In the genomic region with DNA sequence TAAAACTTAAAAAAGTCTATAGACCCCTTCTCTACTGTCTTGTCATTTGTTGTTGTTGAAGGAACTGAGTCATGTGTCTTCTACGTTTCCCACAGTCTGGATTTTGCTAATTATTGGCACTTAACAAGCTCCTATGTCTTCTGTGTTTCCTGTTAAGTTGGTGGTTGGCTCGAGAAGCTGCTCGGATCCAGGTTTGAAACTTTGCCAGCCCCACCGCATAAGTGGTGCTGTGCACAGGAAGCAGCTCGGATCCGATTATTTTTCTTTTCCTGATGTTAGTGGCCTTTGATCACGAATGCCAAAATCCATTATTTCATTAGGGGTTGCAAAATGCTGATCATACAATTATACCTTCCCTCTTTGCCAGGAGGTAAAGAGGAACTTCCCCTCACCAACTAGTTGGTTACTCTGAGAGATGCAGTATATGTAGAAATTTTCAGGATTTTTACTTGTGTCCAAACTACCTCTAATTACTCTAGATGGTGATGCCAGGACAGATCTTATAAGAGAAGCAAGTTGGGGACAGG, we compare ENCODE assay signal across 25 cellular contexts.
A peak's percentile ranks its signal among the peaks of the same experiment; 100 is the strongest.
DNase-seq lines count a peak whose midpoint lies in the region; ATAC-seq, FAIRE-seq and TF ChIP-seq lines count a peak whose summit lies in the region.
"Had no signal": no experiment of that assay in that cellular context is flagged by ENCODE, and none has a peak within 500 bp of the region (broad histone marks: within the 10 kb centered on the region; RNA-seq: fewer than 3 reads in every experiment).

No MANE protein-coding gene starts in this region.

- WGBS in SK-N-SH (ENCODE audit: low lambda C conversion rate): 9% methylated on average over 7 of the region's 7 CpGs

- H3K79me2 ChIP-seq in SK-N-SH (ENCODE audit: insufficient read depth) (no peaks in the 10 kb centered on the region), PC-3 (ENCODE audit: low read length) (no peaks in the 10 kb centered on the region)

- no peak for TF ChIP-seq RAD21 in SK-N-SH (IDR thresholded peaks at IDR 0.05; ENCODE audit: low read length)

- no peaks in the 10 kb centered on the region for H3K27me3 ChIP-seq in SK-N-SH (ENCODE audit: insufficient read depth)
- H3K27me3 ChIP-seq in PC-3 (ENCODE audit: low read length): peaks cover 35% of the 10 kb centered on the region

- H4K20me1 ChIP-seq in SK-N-SH (ENCODE audit: insufficient read depth) (no peaks in the 10 kb centered on the region), PC-3 (ENCODE audit: low read length) (no peaks in the 10 kb centered on the region)

- FAIRE-seq in GM19239 (lab: Jason Lieb, UNC): peak; percentile 37
- FAIRE-seq: bronchial epithelial cell, H1, small intestine had no signal

- no peak for TF ChIP-seq CTCF in AG04449 (IDR thresholded peaks at IDR 0.05; ENCODE audit: insufficient read depth, low read length, missing control alignments)
- no peak for TF ChIP-seq CTCF in SK-N-SH (IDR thresholded peaks at IDR 0.05)
- TF ChIP-seq CTCF in PC-3 (conservative IDR thresholded peaks at IDR 0.05; ENCODE audit: low read depth, low read length): no peak

- H3K4me1 Mint-ChIP-seq in activated T-helper 17 cell treated with anti-CD3 and anti-CD28 coated beads, Interleukin-2, amount 50 U/mL, for 72 hours: no peaks in the 10 kb centered on the region
- H3K4me1 Mint-ChIP-seq: activated B cell treated with CpG ODN at 0.5 μM for 24 hours; activated naive CD8-positive, alpha-beta T cell treated with anti-CD3 and anti-CD28 coated beads, Interleukin-2, amount 50 U/mL, for 24 hours; B cell had no signal

- intact Hi-C loops in PC-3 (cut with micrococcal nuclease): no loop called here

- H2AFZ ChIP-seq in SK-N-SH (ENCODE audit: low read depth): no peak overlapping the region
- no peak overlapping the region for H2AFZ ChIP-seq in PC-3 (ENCODE audit: low read length)

- TF ChIP-seq EP300 in SK-N-SH (IDR thresholded peaks at IDR 0.05; ENCODE audit: borderline replicate concordance in 1 of 2, low read depth in 1 of 2, low read length in 1 of 2): no peak

- H3K9ac ChIP-seq in SK-N-SH (no peak overlapping the region), PC-3 (ENCODE audit: low read length) (no peak overlapping the region)

- no peak overlapping the region for H3K4me3 ChIP-seq in AG04449 (ENCODE audit: low read depth, low read length)
- no peak overlapping the region for H3K4me3 ChIP-seq in SK-N-SH (ENCODE audit: low read depth in 2 of 2, low read length in 1 of 2)
- no peak overlapping the region for H3K4me3 ChIP-seq in PC-3 (ENCODE audit: low read length)
- H3K4me3 ChIP-seq: lung had no signal

- CTCF ChIA-PET in AG04449 (lab: Yijun Ruan, JAX) (no interaction called here), SK-N-SH (lab: Yijun Ruan, JAX) (interaction anchor here (1.7 to 1.9 kb wide), 3 partner anchors 80 to 186 kb away, joined by 5 to 6 read pairs (median 6); partner anchors contain the start of gene NSG2), PC-3 (lab: Charles Lee) (no interaction called here)

- H3K4me3 Mint-ChIP-seq in activated T-helper 17 cell treated with anti-CD3 and anti-CD28 coated beads, Interleukin-2, amount 50 U/mL, for 72 hours: no peak overlapping the region
- H3K4me3 Mint-ChIP-seq: activated B cell treated with CpG ODN at 0.5 μM for 24 hours; activated naive CD8-positive, alpha-beta T cell treated with anti-CD3 and anti-CD28 coated beads, Interleukin-2, amount 50 U/mL, for 24 hours; B cell had no signal

- H3K9me3 Mint-ChIP-seq in activated T-helper 17 cell treated with anti-CD3 and anti-CD28 coated beads, Interleukin-2, amount 50 U/mL, for 72 hours: peaks cover 3% of the 10 kb centered on the region
- H3K9me3 Mint-ChIP-seq: activated naive CD8-positive, alpha-beta T cell treated with anti-CD3 and anti-CD28 coated beads, Interleukin-2, amount 50 U/mL, for 24 hours had no signal

- peak overlapping the region; percentile 54 to 94; a peak in 3 of 4 replicates for H3K27ac ChIP-seq in SK-N-SH (ENCODE audit: low read depth in 2 of 2, low read length in 1 of 2)
- H3K27ac ChIP-seq in PC-3 (ENCODE audit: low read length): no peak overlapping the region

- H3K9me2 ChIP-seq in SK-N-SH (no peaks in the 10 kb centered on the region), PC-3 (replicated peaks; ENCODE audit: low read length) (no peaks in the 10 kb centered on the region)

- peaks cover 7% of the 10 kb centered on the region for H3K27me3 Mint-ChIP-seq in activated T-helper 17 cell treated with anti-CD3 and anti-CD28 coated beads, Interleukin-2, amount 50 U/mL, for 72 hours

- POLR2A ChIA-PET in AG04449 (lab: Yijun Ruan, JAX): no interaction called here
- POLR2A ChIA-PET in SK-N-SH (lab: Yijun Ruan, JAX): no interaction called here
- POLR2A ChIA-PET in PC-3 (lab: Charles Lee; ENCODE audit: unreplicated experiment): interaction anchor here (0.6 kb wide), 1 partner anchor 13 kb away, joined by 6 read pairs; no protein-coding TSS in a partner anchor

- no peaks in the 10 kb centered on the region for H3K36me3 Mint-ChIP-seq in activated T-helper 17 cell treated with anti-CD3 and anti-CD28 coated beads, Interleukin-2, amount 50 U/mL, for 72 hours (ENCODE audit: low read depth)

- no TSS peak for BruUV-seq in PC-3 (replicated peaks; lab: Mats Ljungman, UMichigan)

- H3K4me2 ChIP-seq in SK-N-SH (no peak overlapping the region), PC-3 (ENCODE audit: low read length) (no peak overlapping the region)

- DNase-seq in AG04449 (ENCODE audit: low read depth, low spot score) (peak; percentile 29), GM19239 (ENCODE audit: insufficient read length, low spot score) (no peak), SK-N-SH (no peak), glomerular visceral epithelial cell (ENCODE audit: extremely low spot score) (peak; percentile 4), PC-3 (no peak), D341Med (ENCODE audit: low spot score) (no peak)
- DNase-seq in activated T-cell treated with anti-CD3 and anti-CD28 coated beads, Interleukin-2, amount 50 U/mL, for 1 hour: no peak
- DNase-seq: activated B cell treated with CpG ODN at 0.5 μM for 24 hours; activated CD4-positive, alpha-beta T cell treated with anti-CD3 and anti-CD28 coated beads, Interleukin-2, amount 50 U/mL, for 48 hours; activated CD8-positive, alpha-beta memory T cell treated with anti-CD3 and anti-CD28 coated beads, Interleukin-2, amount 50 U/mL, for 48 hours; activated effector memory CD4-positive, alpha-beta T cell treated with anti-CD3 and anti-CD28 coated beads, Interleukin-2, amount 50 U/mL, for 16 hours; activated naive CD8-positive, alpha-beta T cell treated with anti-CD3 and anti-CD28 coated beads, Interleukin-2, amount 50 U/mL, for 24 hours; cortex of kidney; IMR-90; NCI-H1436; NCI-H2171 treated with DMSO at 0.1 percent for 48 hours; NCI-H774; small intestine; stimulated activated CD4-positive, alpha-beta T cell treated with anti-CD3 and anti-CD28 coated beads, Interleukin-2, amount 100 ng/mL, for 48 hours; stimulated activated naive CD4-positive, alpha-beta T cell treated with Interleukin-2 at 50 U/mL for 16 hours had no signal

- no peaks in the 10 kb centered on the region for H3K9me3 ChIP-seq in SK-N-SH
- no peaks in the 10 kb centered on the region for H3K9me3 ChIP-seq in PC-3 (ENCODE audit: low read length)

- H3K27ac Mint-ChIP-seq in activated T-helper 17 cell treated with anti-CD3 and anti-CD28 coated beads, Interleukin-2, amount 50 U/mL, for 72 hours: no peak overlapping the region
- H3K27ac Mint-ChIP-seq: activated B cell treated with CpG ODN at 0.5 μM for 24 hours; activated naive CD8-positive, alpha-beta T cell treated with anti-CD3 and anti-CD28 coated beads, Interleukin-2, amount 50 U/mL, for 24 hours; B cell had no signal

- ATAC-seq in PC-3: no peak
- no peak for ATAC-seq in activated T-helper 17 cell treated with anti-CD3 and anti-CD28 coated beads, Interleukin-2, amount 50 U/mL, for 72 hours (replicated peaks)
- ATAC-seq: activated naive CD8-positive, alpha-beta T cell treated with anti-CD3 and anti-CD28 coated beads, Interleukin-2, amount 50 U/mL, for 24 hours had no signal

- peaks cover 0 to 39% of the 10 kb centered on the region in 2 experiments; a peak in 2 of 4 replicates for H3K4me1 ChIP-seq in SK-N-SH (ENCODE audit: control insufficient read depth in 1 of 2, insufficient read depth in 2 of 2, low read depth in 1 of 2, low read length in 1 of 2)
- no peaks in the 10 kb centered on the region for H3K4me1 ChIP-seq in PC-3 (ENCODE audit: insufficient read depth, low read length)

- H3F3A ChIP-seq in SK-N-SH (replicated peaks; ENCODE audit: insufficient read depth): peaks cover 12% of the 10 kb centered on the region
- H3F3A ChIP-seq in PC-3 (ENCODE audit: low read length, unreplicated experiment): no peaks in the 10 kb centered on the region

- H3K36me3 ChIP-seq in SK-N-SH (replicated peaks in 1 of 2; ENCODE audit: control insufficient read depth in 1 of 2, insufficient read depth in 2 of 2, low read length in 1 of 2): no peaks in the 10 kb centered on the region
- H3K36me3 ChIP-seq in PC-3 (ENCODE audit: low read depth, low read length): no peaks in the 10 kb centered on the region

TF ChIP-seq in SK-N-SH, 30 proteins besides CTCF, POLR2A, EP300 and RAD21:
- no peak for TF ChIP-seq ELF1 (IDR thresholded peaks at IDR 0.05)
- TF ChIP-seq GATA2 (CRISPR knock-in tag; IDR thresholded peaks at IDR 0.05): no peak
- no peak for TF ChIP-seq TEAD4 (IDR thresholded peaks at IDR 0.05; ENCODE audit: borderline replicate concordance, insufficient read depth)
- no peak for TF ChIP-seq POLR2AphosphoS5 (IDR thresholded peaks at IDR 0.05; ENCODE audit: low read depth, low read length)
- no peak for TF ChIP-seq TAF1 (IDR thresholded peaks at IDR 0.05; ENCODE audit: borderline replicate concordance, low read depth, low read length)
- no peak for TF ChIP-seq YY1 (IDR thresholded peaks at IDR 0.05; ENCODE audit: low read depth)
- TF ChIP-seq FOSL2 (IDR thresholded peaks at IDR 0.05; ENCODE audit: borderline replicate concordance, low read depth): no peak

Comparison
In these comparisons a context has a peak if more than half of its experiments do, and no peak if none do; other contexts are left out.
1. DNase-seq: peak in AG04449 (single experiment) and glomerular visceral epithelial cell (single experiment); none in GM19239 (single experiment), SK-N-SH (single experiment), PC-3 (single experiment), activated T-cell treated with anti-CD3 and anti-CD28 coated beads, Interleukin-2, amount 50 U/mL, for 1 hour (single experiment) and D341Med (single experiment).